Comparison of ENCODE assay signal across 8 cellular contexts in genomic region chr6:166997768-166998255, GRCh38. TPM values are rescaled to one million over a fixed set of nuclear protein-coding genes. Genes with fewer than 3 reads are reported as not detected.
DNase-seq lines count a peak whose midpoint lies in the region; ATAC-seq, FAIRE-seq and TF ChIP-seq lines count a peak whose summit lies in the region.

No MANE protein-coding gene starts in this region.

- POLR2A ChIA-PET in GM12878 (lab: Charles Lee), result interaction anchor here (0.6 to 5.5 kb wide), 3 partner anchors 20 to 95 kb away, joined by 3 to 52 read pairs (median 6); no protein-coding TSS in a partner anchor

- TF ChIP-seq RAD21 in GM12878 (IDR thresholded peaks at IDR 0.05; ENCODE audit: insufficient read depth, low read depth, low read length), result peak; percentile 55

- peak overlapping the region; percentile 91 for H3K4me3 ChIP-seq in GM12878
- peak overlapping the region; percentile 87 for H3K4me3 ChIP-seq in iPS-18c (ENCODE audit: insufficient read depth, low read depth, low read length)
- H3K4me3 ChIP-seq in skeletal muscle tissue (ENCODE audit: low read length in 3 of 3), result peak overlapping the region; percentile 79 to 83 (median 79)

- RAD21 ChIA-PET in GM12878 (lab: Charles Lee; ENCODE audit: unreplicated experiment), result interaction anchor here (0.5 to 6.9 kb wide), 10 partner anchors 8 to 223 kb away, joined by 3 to 84 read pairs (median 4); no protein-coding TSS in a partner anchor

- H3K4me1 Mint-ChIP-seq in T-helper 1 cell treated with Interleukin-12 subunit alpha and Interleukin-12 subunit beta and Interleukin-4 antibody, amounts not matched to agents 30 μg/mL and 1 μg/mL, for 36 hours (ENCODE audit: low read depth), result peaks cover 36% of the 10 kb centered on the region

- CTCF ChIA-PET in GM12878 (lab: Yijun Ruan, JAX), result interaction anchor here (0.7 to 5.6 kb wide), 7 partner anchors 37 to 164 kb away, joined by 3 to 54 read pairs (median 5); no protein-coding TSS in a partner anchor

- ATAC-seq in GM21619 (IDR thresholded peaks at IDR 0.05; ENCODE audit: unreplicated experiment) (peak; percentile 35), GM12878 (peak; percentile 37)

- TF ChIP-seq EP300 in GM12878 (IDR thresholded peaks at IDR 0.05; ENCODE audit: borderline replicate concordance in 1 of 2, control insufficient read depth in 1 of 2, low read depth in 2 of 2, low read length in 2 of 2), result no peak

- H3K9ac ChIP-seq in GM12878 (ENCODE audit: control insufficient read depth, insufficient read depth, low read length) (peak overlapping the region; percentile 61), skeletal muscle tissue (ENCODE audit: low read depth in 1 of 3, low read length in 3 of 3) (peak overlapping the region in 2 of 3 donors; percentile 61 to 70)

- intact Hi-C loops in GM12878 (cut with micrococcal nuclease; ENCODE audit: unreplicated experiment), result loop anchor here (1.0 to 5.0 kb wide), 5 partner anchors 47 to 166 kb away; partner anchors contain the start of gene CCR6

- H3K36me3 ChIP-seq in GM12878 (ENCODE audit: control insufficient read depth in 2 of 2, insufficient read depth in 2 of 2, low read length in 1 of 2) (peaks cover 5 to 6% of the 10 kb centered on the region in 2 experiments; a peak in 3 of 4 replicates), skeletal muscle tissue (ENCODE audit: control insufficient read depth in 3 of 3, insufficient read depth in 3 of 3, low read length in 3 of 3) (peaks cover 0 to 4% (median 2%) of the 10 kb centered on the region in 3 donors)

- peaks cover 25% of the 10 kb centered on the region for H3K36me3 Mint-ChIP-seq in T-helper 1 cell treated with Interleukin-12 subunit alpha and Interleukin-12 subunit beta and Interleukin-4 antibody, amounts not matched to agents 30 μg/mL and 1 μg/mL, for 36 hours (ENCODE audit: low read depth)

- peaks cover 3% of the 10 kb centered on the region; the same call in 1 of the 2 replicates for H3K4me1 ChIP-seq in GM12878 (ENCODE audit: control insufficient read depth, insufficient read depth, low read length)
- peaks cover 10 to 21% (median 18%) of the 10 kb centered on the region in 3 donors for H3K4me1 ChIP-seq in skeletal muscle tissue (ENCODE audit: control insufficient read depth in 3 of 3, insufficient read depth in 3 of 3, low read length in 3 of 3)

- no peaks in the 10 kb centered on the region for H3K27me3 Mint-ChIP-seq in T-helper 1 cell treated with Interleukin-12 subunit alpha and Interleukin-12 subunit beta and Interleukin-4 antibody, amounts not matched to agents 30 μg/mL and 1 μg/mL, for 36 hours (ENCODE audit: low read depth)

- FAIRE-seq in GM12878 (lab: Jason Lieb, UNC), result no peak

- H3K27me3 ChIP-seq in GM12878 (replicated peaks in 1 of 2; ENCODE audit: control insufficient read depth in 2 of 2, insufficient read depth in 2 of 2, low read length in 1 of 2) (no peaks in the 10 kb centered on the region), skeletal muscle tissue (ENCODE audit: control insufficient read depth in 3 of 3, insufficient read depth in 3 of 3, low read length in 3 of 3) (no peaks in the 10 kb centered on the region)

- in situ Hi-C loops in GM12878 (cut with MboI), result no loop called here

- peaks cover 61% of the 10 kb centered on the region for H3K79me2 ChIP-seq in GM12878 (ENCODE audit: control insufficient read depth, insufficient read depth, low read length)

- no peak for TF ChIP-seq POLR2A in GM12878 (IDR thresholded peaks at IDR 0.05; ENCODE audit: low read depth, low read length)

- no TSS peak for BruUV-seq in GM12878 (replicated peaks; lab: Mats Ljungman, UMichigan)

- no peaks in the 10 kb centered on the region; the same call in 1 of the 2 replicates for H4K20me1 ChIP-seq in GM12878 (ENCODE audit: control insufficient read depth, insufficient read depth)

- H3K27ac ChIP-seq in GM12878 (ENCODE audit: control insufficient read depth, insufficient read depth) (peak overlapping the region; percentile 69; the same call in 1 of the 2 replicates), skeletal muscle tissue (ENCODE audit: low read depth, low read length) (no peak overlapping the region)

- H3K4me3 Mint-ChIP-seq in T-helper 1 cell treated with Interleukin-12 subunit alpha and Interleukin-12 subunit beta and Interleukin-4 antibody, amounts not matched to agents 30 μg/mL and 1 μg/mL, for 36 hours, result peak overlapping the region; percentile 76

- SMC1A ChIA-PET in GM12878 (lab: Charles Lee; ENCODE audit: uncharacterized antibody, unreplicated experiment), result interaction anchor here (0.9 to 5.7 kb wide), 6 partner anchors 7 to 143 kb away, joined by 3 to 61 read pairs (median 12); no protein-coding TSS in a partner anchor

- WGBS in GM12878 (ENCODE audit: insufficient coverage, insufficient replicate concordance, low lambda C conversion rate, missing lambda C conversion rate), result 3% methylated on average over 30 of the region's 38 CpGs

- no peaks in the 10 kb centered on the region for H3K9me3 Mint-ChIP-seq in T-helper 1 cell treated with Interleukin-12 subunit alpha and Interleukin-12 subunit beta and Interleukin-4 antibody, amounts not matched to agents 30 μg/mL and 1 μg/mL, for 36 hours

- peak overlapping the region; percentile 42 for H2AFZ ChIP-seq in GM12878 (ENCODE audit: control insufficient read depth, low read depth, low read length)

- DNase-seq in DMS153 treated with DMSO at 0.1 percent for 48 hours (lab: John Stamatoyannopoulos, UW; ENCODE audit: unreplicated experiment) (peak; percentile 20), GM12878 (ENCODE audit: low read depth, low spot score) (peak; percentile 27), cerebellar nuclear complex (lab: John Stamatoyannopoulos, UW) (no peak)

- no peaks in the 10 kb centered on the region for H3K9me3 ChIP-seq in GM12878 (replicated peaks; ENCODE audit: control insufficient read depth, insufficient read depth, low read length)
- no peaks in the 10 kb centered on the region for H3K9me3 ChIP-seq in iPS-18c (ENCODE audit: control insufficient read depth, insufficient read depth, low read length)
- no peaks in the 10 kb centered on the region for H3K9me3 ChIP-seq in skeletal muscle tissue (ENCODE audit: control insufficient read depth in 3 of 3, low read length in 3 of 3)

- TF ChIP-seq CTCF in LNCAP (IDR thresholded peaks at IDR 0.05), result peak; percentile 53
- TF ChIP-seq CTCF in GM12878 (IDR thresholded peaks at IDR 0.05 in 2 of 3, conservative IDR thresholded peaks at IDR 0.05 in 1 of 3; ENCODE audit: control insufficient read depth in 2 of 3, extremely low read depth in 1 of 3, insufficient read depth in 1 of 3, low read depth in 3 of 3, low read length in 3 of 3), result peak; percentile 51 to 54 (median 53); a peak in 5 of 6 replicates

- H3K27ac Mint-ChIP-seq in T-helper 1 cell treated with Interleukin-12 subunit alpha and Interleukin-12 subunit beta and Interleukin-4 antibody, amounts not matched to agents 30 μg/mL and 1 μg/mL, for 36 hours, result peak overlapping the region; percentile 24

- H3K4me2 ChIP-seq in GM12878 (ENCODE audit: control insufficient read depth, insufficient read depth), result peak overlapping the region; percentile 69

TF ChIP-seq in GM12878, 131 proteins besides CTCF, POLR2A, EP300 and RAD21 (continues in another document):
- TF ChIP-seq NRF1 (conservative IDR thresholded peaks at IDR 0.05; ENCODE audit: low read depth, low read length) (no peak), LARP7 (IDR thresholded peaks at IDR 0.05) (no peak), IRF4 (IDR thresholded peaks at IDR 0.05; ENCODE audit: low read depth, low read length) (no peak), BMI1 (IDR thresholded peaks at IDR 0.05; ENCODE audit: borderline replicate concordance) (no peak), SMC3 (IDR thresholded peaks at IDR 0.05; ENCODE audit: borderline replicate concordance, low read length) (peak; percentile 59; the same call in 1 of the 2 replicates), NFIC (IDR thresholded peaks at IDR 0.05; ENCODE audit: low read depth, low read length) (no peak), MTA3 (IDR thresholded peaks at IDR 0.05; ENCODE audit: borderline replicate concordance, low read length) (no peak), ATF7 (IDR thresholded peaks at IDR 0.05; ENCODE audit: low read depth) (no peak)

RNA-seq across cellular contexts. Expression of gene CEP43, which starts 1.4 kb away (rescaled TPM):
- 100 and 101 TPM in 2 replicates for total RNA-seq in GM12878 (2013; cell fraction: nucleolus; rRNA removed)
- 16.3 and 23.1 TPM in 2 replicates for total RNA-seq in GM12878 (2014; rRNA removed)
- total RNA-seq in GM12878 (2014; rRNA removed; fragmentation: Illumina TruSeq; extraction: Trizol), result 23.4 and 25.4 TPM in 2 replicates
- total RNA-seq in GM12878 (2021), result 16.5 and 19.5 TPM in 2 replicates
- polyA plus RNA-seq in GM12878 (2011; ENCODE audit: low read depth), result 7.2 TPM
- polyA plus RNA-seq in GM12878 (2011; rRNA removed), result 49.9 and 77.7 TPM in 2 replicates
- 14.3 and 14.7 TPM in 2 replicates for polyA plus RNA-seq in GM12878 (2011; cell fraction: cytosol; rRNA removed)
- 65.4 and 73.5 TPM in 2 replicates for polyA plus RNA-seq in GM12878 (2011; cell fraction: nucleus; rRNA removed)
- polyA plus RNA-seq in GM12878 (2012), result 12.1 and 15.9 TPM in 2 replicates
- 27.3 and 33.7 TPM in 2 replicates for polyA plus RNA-seq in GM12878 (2014; fragmentation: Illumina TruSeq; extraction: Trizol)
- polyA plus RNA-seq in GM12878 (2014; fragmentation: Nextera tagmentation; extraction: Ambion mirVana), result 10 to 100 TPM in 1 of 2 experiments, 1 to 10 TPM in 1; 7.7 to 11.4 TPM
- 23.8 and 23.9 TPM in 2 replicates for polyA plus RNA-seq in GM12878 (2014; rRNA removed)
- polyA plus RNA-seq in GM12878 (2016; fragmentation: Nextera tagmentation; extraction: Ambion mirVana), result 10 to 100 TPM; 41.8 to 44.2 TPM
- polyA minus RNA-seq in GM12878 (2011; rRNA and poly(A)+ RNA removed), result 22.0 and 27.0 TPM in 2 replicates
- 10.0 and 11.5 TPM in 2 replicates for polyA minus RNA-seq in GM12878 (2011; cell fraction: cytosol; rRNA and poly(A)+ RNA removed)
- 25.6 and 30.8 TPM in 2 replicates for polyA minus RNA-seq in GM12878 (2011; cell fraction: nucleus; rRNA and poly(A)+ RNA removed)
- total RNA-seq in skeletal muscle tissue, result 16.7 TPM

RNA-seq across cellular contexts. Expression of gene RNASET2, which starts 41.5 kb away (rescaled TPM):
- total RNA-seq in GM12878 (2013; cell fraction: nucleolus; rRNA removed), result 778 and 864 TPM in 2 replicates
- total RNA-seq in GM12878 (2014; rRNA removed) (76.4 and 78.7 TPM in 2 replicates), GM12878 (2014; rRNA removed; fragmentation: Illumina TruSeq; extraction: Trizol) (40.3 and 41.7 TPM in 2 replicates), GM12878 (2021) (62.1 and 62.9 TPM in 2 replicates), skeletal muscle tissue (20.9 TPM)
- polyA plus RNA-seq in GM12878 (2011; ENCODE audit: low read depth), result 161 TPM
- polyA plus RNA-seq in GM12878 (2011; rRNA removed) (219 and 225 TPM in 2 replicates), GM12878 (2014; fragmentation: Illumina TruSeq; extraction: Trizol) (42.6 and 48.4 TPM in 2 replicates), GM12878 (2014; fragmentation: Nextera tagmentation; extraction: Ambion mirVana) (10 to 100 TPM in 1 of 2 experiments, 1 to 10 TPM in 1; 5.5 to 17.8 TPM), GM12878 (2014; rRNA removed) (72.0 and 83.6 TPM in 2 replicates), GM12878 (2016; fragmentation: Nextera tagmentation; extraction: Ambion mirVana) (10 to 100 TPM; 42.7 to 51.9 TPM)
- polyA plus RNA-seq in GM12878 (2011; cell fraction: cytosol; rRNA removed), result 185 and 191 TPM in 2 replicates
- 230 and 250 TPM in 2 replicates for polyA plus RNA-seq in GM12878 (2011; cell fraction: nucleus; rRNA removed)
- 229 and 240 TPM in 2 replicates for polyA plus RNA-seq in GM12878 (2012)
- polyA minus RNA-seq in GM12878 (2011; rRNA and poly(A)+ RNA removed), result 130 and 135 TPM in 2 replicates
- 49.0 and 51.5 TPM in 2 replicates for polyA minus RNA-seq in GM12878 (2011; cell fraction: cytosol; rRNA and poly(A)+ RNA removed)
- polyA minus RNA-seq in GM12878 (2011; cell fraction: nucleus; rRNA and poly(A)+ RNA removed), result 54.8 and 76.5 TPM in 2 replicates

Comparison
In these comparisons a context has a peak if more than half of its experiments do, and no peak if none do; other contexts are left out.
1. DNase-seq: peak in DMS153 treated with DMSO at 0.1 percent for 48 hours (single experiment) and GM12878 (single experiment); none in cerebellar nuclear complex (0 of 2).
2. Peak in every context shown above with its lines, with median percentiles within 50 percentile points of each other: H3K4me3 ChIP-seq.